24 cellular contexts compared by ENCODE assay signal in genomic region chr11:13188179-13188578, GRCh38.
A peak's percentile ranks its signal among the peaks of the same experiment; 100 is the strongest.
DNase-seq lines count a peak whose midpoint lies in the region; ATAC-seq, FAIRE-seq and TF ChIP-seq lines count a peak whose summit lies in the region.
"Had no signal": no experiment of that assay in that cellular context is flagged by ENCODE, and none has a peak within 500 bp of the region (broad histone marks: within the 10 kb centered on the region; RNA-seq: fewer than 3 reads in every experiment).

No MANE protein-coding gene starts in this region.

- no peak for TF ChIP-seq CTCF in pancreas (IDR thresholded peaks at IDR 0.05)

- H3K4me3 ChIP-seq in pancreas = no peak overlapping the region
- H3K4me3 ChIP-seq: BLaER1, GM12878 had no signal

- no peaks in the 10 kb centered on the region for H3K27me3 ChIP-seq in pancreas
- H3K27me3 ChIP-seq: BE2C, BLaER1 had no signal

- H3K36me3 ChIP-seq in pancreas = no peaks in the 10 kb centered on the region
- H3K36me3 ChIP-seq: BE2C, BLaER1 had no signal

- POLR2A ChIA-PET in HEK293T (lab: Yijun Ruan, JAX) = no interaction called here

- intact Hi-C loops in pancreas (cut with DNase I) = loop anchor here in 1 of 3 donors (10.0 kb wide), 1 partner anchor 223 kb away; no protein-coding TSS in a partner anchor

- DNase-seq in pancreas (no peak), NCI-H2196 treated with DMSO at 0.1 percent for 48 hours (lab: John Stamatoyannopoulos, UW; ENCODE audit: unreplicated experiment) (no peak), HEK293T (ENCODE audit: extremely low spot score) (no peak)
- DNase-seq in activated T-cell treated with anti-CD3 and anti-CD28 coated beads, Interleukin-2, amount 50 U/mL, for 1 hour = no peak
- DNase-seq: 8988T; ACHN; BE2C; C1 segment of cervical spinal cord; CD4-positive, alpha-beta memory T cell; CD4-positive, CD25-positive, alpha-beta regulatory T cell; CD8-positive, alpha-beta memory T cell; COR-L47; DMS 273 treated with DMSO at 0.1 percent for 48 hours; DMS153; DMS53; DMS79; DND-41; EL; GDM1 had no signal

- H3K27ac ChIP-seq in pancreas = no peak overlapping the region
- H3K27ac ChIP-seq: BLaER1 had no signal

- peaks cover 0 to 3% (median under 1%) of the 10 kb centered on the region in 3 donors for H3K4me1 ChIP-seq in pancreas
- H3K4me1 ChIP-seq: BE2C had no signal

- peak; percentile 3 for FAIRE-seq in TTC549 (lab: Jason Lieb, UNC)
- FAIRE-seq in pancreas (lab: Jason Lieb, UNC) = peak; percentile 56
- FAIRE-seq: GM12878, GM12892, GM18507 had no signal

- no peaks in the 10 kb centered on the region for H3K9me3 ChIP-seq in pancreas
- H3K9me3 ChIP-seq: BE2C had no signal

- CTCF ChIA-PET in HEK293T (lab: Yijun Ruan, JAX) = no interaction called here

- no peak for ATAC-seq in pancreas
- ATAC-seq: GM12878 had no signal

TF ChIP-seq in HEK293T, 16 proteins besides CTCF, POLR2A, EP300 and RAD21:
- TF ChIP-seq ZNF384 (IDR thresholded peaks at IDR 0.05) (no peak), ELF4 (IDR thresholded peaks at IDR 0.05) (no peak), FOXM1 (IDR thresholded peaks at IDR 0.05; ENCODE audit: borderline replicate concordance) (no peak), SP1 (IDR thresholded peaks at IDR 0.05) (no peak), L3MBTL2 (conservative IDR thresholded peaks at IDR 0.05) (no peak), FOXK2 (IDR thresholded peaks at IDR 0.05) (no peak), ARNT (IDR thresholded peaks at IDR 0.05) (no peak), PKNOX1 (IDR thresholded peaks at IDR 0.05) (no peak), SUZ12 (IDR thresholded peaks at IDR 0.05) (no peak), TARDBP (IDR thresholded peaks at IDR 0.05) (no peak), HDGF (IDR thresholded peaks at IDR 0.05; ENCODE audit: borderline replicate concordance) (no peak), FOXA1 (IDR thresholded peaks at IDR 0.05) (no peak), CTBP1 (IDR thresholded peaks at IDR 0.05; ENCODE audit: borderline replicate concordance) (no peak), LEF1 (IDR thresholded peaks at IDR 0.05; ENCODE audit: borderline replicate concordance) (no peak), NFRKB (IDR thresholded peaks at IDR 0.05) (no peak), BHLHE40 (IDR thresholded peaks at IDR 0.05; ENCODE audit: borderline replicate concordance) (no peak)
TF ChIP-seq in HEK293T: peak in this region for 0.
